Comparison of ENCODE assay signal across 16 cellular contexts in genomic region chr14:72740966-72741835, GRCh38.
"Had no signal": no experiment of that assay in that cellular context is flagged by ENCODE, and none has a peak within 500 bp of the region (broad histone marks: within the 10 kb centered on the region; RNA-seq: fewer than 3 reads in every experiment).

No MANE protein-coding gene starts in this region.

- H3K27me3 ChIP-seq: tibial artery had no signal

- H3K9me3 Mint-ChIP-seq: activated naive CD8-positive, alpha-beta T cell treated with anti-CD3 and anti-CD28 coated beads for 36 hours; activated T-cell treated with anti-CD3 and anti-CD28 coated beads, Interleukin-2, amount 50 U/mL, for 4 hours; dendritic cell treated with granulocyte-macrophage colony-stimulating factor and Interleukin-4, amounts not matched to agents 40 ng/mL and 50 ng/mL, for 4 days; endodermal cell; immature natural killer cell had no signal

- ATAC-seq: activated T-cell treated with anti-CD3 and anti-CD28 coated beads, Interleukin-2, amount 50 U/mL, for 4 hours; esophagus mucosa; SK-N-SH treated with all-trans-retinoic acid at 6 μM for 48 hours had no signal

- H3K36me3 ChIP-seq: tibial artery had no signal

- H3K4me1 Mint-ChIP-seq: activated naive CD8-positive, alpha-beta T cell treated with anti-CD3 and anti-CD28 coated beads for 36 hours had no signal

- H3K4me3 Mint-ChIP-seq: activated naive CD8-positive, alpha-beta T cell treated with anti-CD3 and anti-CD28 coated beads for 36 hours; activated T-cell treated with anti-CD3 and anti-CD28 coated beads, Interleukin-2, amount 50 U/mL, for 4 hours; dendritic cell treated with granulocyte-macrophage colony-stimulating factor and Interleukin-4, amounts not matched to agents 40 ng/mL and 50 ng/mL, for 4 days; endodermal cell; immature natural killer cell had no signal

- H3K27me3 Mint-ChIP-seq: activated naive CD8-positive, alpha-beta T cell treated with anti-CD3 and anti-CD28 coated beads for 36 hours had no signal

- H3K4me3 ChIP-seq: tibial artery had no signal

- H3K36me3 Mint-ChIP-seq: activated naive CD8-positive, alpha-beta T cell treated with anti-CD3 and anti-CD28 coated beads for 36 hours had no signal

- H3K27ac Mint-ChIP-seq: activated naive CD8-positive, alpha-beta T cell treated with anti-CD3 and anti-CD28 coated beads for 36 hours; dendritic cell treated with granulocyte-macrophage colony-stimulating factor and Interleukin-4, amounts not matched to agents 40 ng/mL and 50 ng/mL, for 4 days; endodermal cell; immature natural killer cell had no signal

- DNase-seq: activated CD4-positive, alpha-beta T cell treated with anti-CD3 and anti-CD28 coated beads for 48 hours; activated gamma-delta T cell; activated naive CD8-positive, alpha-beta T cell treated with anti-CD3 and anti-CD28 coated beads for 36 hours; activated T-cell treated with anti-CD3 and anti-CD28 coated beads, Interleukin-2, amount 50 U/mL, for 4 hours; endodermal cell; foreskin fibroblast; immature natural killer cell; mesendoderm; posterior cingulate gyrus; right cardiac atrium; Right ventricle myocardium superior; small intestine had no signal

- H3K27ac ChIP-seq: tibial artery had no signal

- H3K9me3 ChIP-seq: tibial artery had no signal
